In genomic region chr1:155320661-155321576, GRCh38 we compare ENCODE assay signal across 7 cellular contexts. TPM values are rescaled to one million over a fixed set of nuclear protein-coding genes. Genes with fewer than 3 reads are reported as not detected.
DNase-seq lines count a peak whose midpoint lies in the region; TF ChIP-seq lines count a peak whose summit lies in the region.

TSS of gene RUSC1 (plus strand) at chr1:155320894. CDS start at chr1:155321774, 880 bp downstream.

- H3K9me3 ChIP-seq in left ventricle myocardium inferior (replicated peaks): no peaks in the 10 kb centered on the region

- H3K36me3 Mint-ChIP-seq in HFFc6 (ENCODE audit: low read depth) (peaks cover under 1% of the 10 kb centered on the region; the same call in 1 of the 2 replicates), type B pancreatic cell (no peaks in the 10 kb centered on the region)

- H3K27me3 Mint-ChIP-seq in HFFc6 (ENCODE audit: insufficient read depth): peaks cover 10% of the 10 kb centered on the region
- H3K27me3 Mint-ChIP-seq in type B pancreatic cell: no peaks in the 10 kb centered on the region

- H3K36me3 ChIP-seq in left ventricle myocardium inferior: peaks cover 24% of the 10 kb centered on the region

- peaks cover 55% of the 10 kb centered on the region for H3K4me1 ChIP-seq in left ventricle myocardium inferior

- no peaks in the 10 kb centered on the region for H3K27me3 ChIP-seq in left ventricle myocardium inferior (ENCODE audit: low read depth)

- intact Hi-C loops in T-helper 2 cell treated with Interferon-gamma antibody and Interleukin-4, amounts not matched to agents 100 ng/mL and 5 ng/mL, for 36 hours (cut with micrococcal nuclease): loop anchor here (5.0 to 10.0 kb wide), 3 partner anchors 194 to 654 kb away; partner anchors contain the start of genes ARHGEF2, DAP3 and YY1AP1
- intact Hi-C loops in left ventricle myocardium inferior (cut with micrococcal nuclease): loop anchor here (5.0 kb wide), 1 partner anchor 44 kb away; the partner anchor contains the start of gene HCN3
- intact Hi-C loops in posterior cingulate gyrus (cut with DNase I): no loop called here

- DNase-seq in HFFc6: peak; percentile 27
- peak; percentile 89 for DNase-seq in left ventricle myocardium inferior
- peak; percentile 72 to 98 (median 87) for DNase-seq in posterior cingulate gyrus
- DNase-seq in type B pancreatic cell (ENCODE audit: extremely low spot score, unreplicated experiment): no peak
- no peak for DNase-seq in NCI-H1092 (lab: John Stamatoyannopoulos, UW)

- H3K4me3 ChIP-seq in left ventricle myocardium inferior: peak within 1 kb of the TSS; percentile 85

- TF ChIP-seq CTCF in HFFc6 (IDR thresholded peaks at IDR 0.05) (no peak), left ventricle myocardium inferior (IDR thresholded peaks at IDR 0.05; ENCODE audit: borderline replicate concordance) (no peak), type B pancreatic cell (conservative IDR thresholded peaks at IDR 0.05) (no peak)

- H3K4me3 Mint-ChIP-seq in HFFc6: peak within 1 kb of the TSS; percentile 96
- H3K4me3 Mint-ChIP-seq in type B pancreatic cell: peak within 1 kb of the TSS; percentile 83

- H3K9me3 Mint-ChIP-seq in HFFc6 (no peaks in the 10 kb centered on the region), type B pancreatic cell (no peaks in the 10 kb centered on the region)

- H3K4me1 Mint-ChIP-seq in HFFc6 (ENCODE audit: low read depth): peaks cover 35% of the 10 kb centered on the region
- H3K4me1 Mint-ChIP-seq in type B pancreatic cell (ENCODE audit: unreplicated experiment): peaks cover 24% of the 10 kb centered on the region

- H3K27ac Mint-ChIP-seq in HFFc6: peak within 1 kb of the TSS; percentile 86
- H3K27ac Mint-ChIP-seq in type B pancreatic cell: peak within 1 kb of the TSS; percentile 46

- peak within 1 kb of the TSS; percentile 88 for H3K27ac ChIP-seq in angular gyrus (ENCODE audit: low read depth, low read length)
- peak within 1 kb of the TSS; percentile 99 for H3K27ac ChIP-seq in left ventricle myocardium inferior (replicated peaks)

RNA-seq across cellular contexts. Expression of gene RUSC1, which starts in this region (rescaled TPM):
- total RNA-seq in HFFc6 (2021; fragmentation: NEBNext Ultra II Directional; extraction: Animal tissue kit (Norgen Biotek cat#: 25700)): 10 to 100 TPM; 26.6 to 36.0 (median 32.9) TPM
- total RNA-seq in T-helper 2 cell treated with Interferon-gamma antibody and Interleukin-4, amounts not matched to agents 100 ng/mL and 5 ng/mL, for 36 hours: 28.1 and 28.6 TPM in 2 replicates
- 18.0 TPM for total RNA-seq in left ventricle myocardium inferior
- total RNA-seq in type B pancreatic cell (ENCODE audit: low replicate concordance): 30.3 and 39.1 TPM in 2 replicates

Comparison
In these comparisons a context has a peak if more than half of its experiments do, and no peak if none do; other contexts are left out.
1. DNase-seq: peak in HFFc6 (single experiment), left ventricle myocardium inferior (single experiment) and posterior cingulate gyrus (10 of 10); none in type B pancreatic cell (single experiment) and NCI-H1092 (single experiment).